Comparison of ENCODE assay signal across 13 cellular contexts in the genomic region with DNA sequence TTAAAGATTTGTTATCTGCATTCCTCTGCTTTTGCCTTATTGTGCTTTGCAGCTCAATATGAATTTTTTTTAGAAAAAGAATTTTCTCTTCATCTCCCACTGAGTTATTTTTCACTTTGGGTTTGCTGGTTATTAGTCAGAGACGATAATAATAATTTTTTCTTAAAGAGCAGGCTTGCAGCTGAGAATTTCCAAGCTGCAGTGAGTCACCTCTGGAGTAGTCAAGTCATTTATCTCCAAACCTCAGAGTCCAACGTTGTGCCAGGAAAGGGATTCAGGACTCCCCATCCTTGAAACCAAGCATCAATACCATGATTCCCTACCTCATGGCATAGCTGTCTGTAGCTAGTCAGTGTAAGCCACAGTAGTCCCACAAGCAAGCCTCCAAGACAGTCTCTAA. TPM values are rescaled to one million over a fixed set of nuclear protein-coding genes. Genes with fewer than 3 reads are reported as not detected.
DNase-seq lines count a peak whose midpoint lies in the region; ATAC-seq, FAIRE-seq and TF ChIP-seq lines count a peak whose summit lies in the region.
"Had no signal": no experiment of that assay in that cellular context is flagged by ENCODE, and none has a peak within 500 bp of the region (broad histone marks: within the 10 kb centered on the region; RNA-seq: fewer than 3 reads in every experiment).

No MANE protein-coding gene starts in this region.

- H4K5ac ChIP-seq in IMR-90 (ENCODE audit: low read depth, low read length) (no peak overlapping the region), H1 (ENCODE audit: insufficient read length, low read depth, low read length) (no peak overlapping the region)

- no peaks in the 10 kb centered on the region for H3K79me2 ChIP-seq in H1 (ENCODE audit: control insufficient read depth in 1 of 2, insufficient read depth in 2 of 2, low read length in 2 of 2)
- H3K79me2 ChIP-seq in smooth muscle cell (ENCODE audit: low read depth): no peaks in the 10 kb centered on the region

- H3K9ac ChIP-seq in IMR-90 (ENCODE audit: low read depth, low read length) (no peak overlapping the region), H1 (replicated peaks in 1 of 4; ENCODE audit: extremely low read depth in 1 of 4, low read depth in 3 of 4, low read length in 3 of 4) (no peak overlapping the region), smooth muscle cell (ENCODE audit: low read depth) (no peak overlapping the region)

- CTCF ChIA-PET in IMR-90 (lab: Yijun Ruan, JAX): interaction anchor here (0.6 to 1.2 kb wide), 2 partner anchors 13 to 644 kb away, joined by 3 read pairs; no protein-coding TSS in a partner anchor
- CTCF ChIA-PET in H1 (lab: Charles Lee; ENCODE audit: partially characterized antibody): interaction anchor here (1.1 to 1.8 kb wide), 3 partner anchors 21 to 253 kb away, joined by 3 to 6 read pairs (median 4); no protein-coding TSS in a partner anchor

- H4K20me1 ChIP-seq in IMR-90 (ENCODE audit: insufficient read depth, low read length) (no peaks in the 10 kb centered on the region), H1 (replicated peaks in 1 of 2; ENCODE audit: control insufficient read depth in 1 of 2, insufficient read depth in 2 of 2, low read length in 2 of 2) (no peaks in the 10 kb centered on the region), smooth muscle cell (ENCODE audit: low read depth) (no peaks in the 10 kb centered on the region)

- H2BK15ac ChIP-seq in IMR-90 (ENCODE audit: low read depth, low read length) (no peak overlapping the region), H1 (ENCODE audit: low read length) (no peak overlapping the region)

- no peak overlapping the region for H4K91ac ChIP-seq in IMR-90 (ENCODE audit: insufficient read depth, low read depth, low read length)
- no peak overlapping the region for H4K91ac ChIP-seq in H1 (replicated peaks; ENCODE audit: insufficient read length, low read length)

- H3K4me3 ChIP-seq in IMR-90 (ENCODE audit: insufficient read depth, low read depth, low read length) (no peak overlapping the region), H1 (ENCODE audit: extremely low read depth in 1 of 4, insufficient read depth in 2 of 4, low read depth in 3 of 4, low read length in 4 of 4) (no peak overlapping the region), smooth muscle cell (no peak overlapping the region)
- H3K4me3 ChIP-seq: lower lobe of right lung had no signal

- intact Hi-C loops in IMR-90 (cut with micrococcal nuclease): no loop called here

- no peak overlapping the region for H2BK12ac ChIP-seq in H1 (ENCODE audit: low read depth, low read length)

- ATAC-seq in GM18858 (IDR thresholded peaks at IDR 0.05; ENCODE audit: unreplicated experiment): peak; percentile 47
- ATAC-seq in IMR-90 (ENCODE audit: low read depth): peak; percentile 51; the same call in 1 of the 2 replicates
- ATAC-seq in omental fat pad (ENCODE audit: low FRiP score): no peak
- ATAC-seq: CD8-positive, alpha-beta T cell; lower lobe of right lung had no signal

- no peak for FAIRE-seq in H1 (lab: Jason Lieb, UNC)
- FAIRE-seq: endothelial cell of umbilical vein had no signal

- TF ChIP-seq CTCF in IMR-90 (conservative IDR thresholded peaks at IDR 0.05; ENCODE audit: low read depth, low read length): no peak
- TF ChIP-seq CTCF in H1 (IDR thresholded peaks at IDR 0.05; ENCODE audit: control extremely low read depth in 1 of 3, insufficient read depth in 1 of 3, low read depth in 1 of 3, low read length in 3 of 3): no peak
- no peak for TF ChIP-seq CTCF in smooth muscle cell (IDR thresholded peaks at IDR 0.05; ENCODE audit: borderline replicate concordance, insufficient read depth, poor library complexity, severe bottlenecking)
- no peak for TF ChIP-seq CTCF in omental fat pad (IDR thresholded peaks at IDR 0.05)

- no peak overlapping the region for H2BK120ac ChIP-seq in IMR-90 (ENCODE audit: low read depth, low read length)
- no peak overlapping the region for H2BK120ac ChIP-seq in H1 (replicated peaks; ENCODE audit: low read depth, low read length)

- H3K4ac ChIP-seq in IMR-90 (ENCODE audit: low read depth, low read length): no peak overlapping the region
- no peak overlapping the region for H3K4ac ChIP-seq in H1 (replicated peaks; ENCODE audit: insufficient read length, low read depth, low read length)

- WGBS in IMR-90 (ENCODE audit: extremely low coverage in 2 of 2, insufficient read length in 1 of 2), 2 experiments: no CpG with 5 or more reads among the region's 2 CpGs
- 85% methylated on average over 2 of the region's 2 CpGs; no CpG with 5 or more reads in 1 of the 2 experiments for WGBS in H1 (ENCODE audit: extremely low coverage in 1 of 2, insufficient coverage in 1 of 2, insufficient read length in 1 of 2, insufficient replicate concordance in 2 of 2, low coverage in 1 of 2, low lambda C conversion rate in 2 of 2, missing lambda C conversion rate in 1 of 2), 2 experiments
- WGBS in smooth muscle cell (ENCODE audit: low lambda C conversion rate): 4% methylated on average over 2 of the region's 2 CpGs

- no peak overlapping the region for H2AK5ac ChIP-seq in IMR-90 (ENCODE audit: low read depth, low read length)
- no peak overlapping the region for H2AK5ac ChIP-seq in H1 (ENCODE audit: low read depth, low read length)

- H3K79me1 ChIP-seq in IMR-90 (ENCODE audit: low read depth in 1 of 2, low read length in 2 of 2): no peaks in the 10 kb centered on the region
- H3K79me1 ChIP-seq in H1 (ENCODE audit: low read depth, low read length): no peaks in the 10 kb centered on the region

- H3K27ac ChIP-seq in IMR-90 (ENCODE audit: insufficient read depth, low read length): no peak overlapping the region
- no peak overlapping the region for H3K27ac ChIP-seq in H1 (ENCODE audit: low read depth, low read length)
- H3K27ac ChIP-seq in smooth muscle cell (ENCODE audit: low read depth): peak overlapping the region; percentile 54
- H3K27ac ChIP-seq: lower lobe of right lung had no signal

- H4K8ac ChIP-seq in IMR-90 (ENCODE audit: low read depth in 2 of 2, low read length in 2 of 2) (no peak overlapping the region), H1 (ENCODE audit: extremely low read depth, insufficient read depth, low read length) (no peak overlapping the region)

- H2AFZ ChIP-seq in IMR-90 (replicated peaks; ENCODE audit: low read length, poor library complexity) (no peak overlapping the region), H1 (ENCODE audit: low read length) (peak overlapping the region; percentile 81; the same call in 1 of the 2 replicates), smooth muscle cell (ENCODE audit: low read depth) (no peak overlapping the region)

- H3K23me2 ChIP-seq in H1 (ENCODE audit: low read depth, low read length): no peaks in the 10 kb centered on the region

- TF ChIP-seq POLR2A in IMR-90 (IDR thresholded peaks at IDR 0.05; ENCODE audit: low read depth, low read length) (no peak), H1 (IDR thresholded peaks at IDR 0.05; ENCODE audit: control extremely low read depth in 1 of 2, low read depth in 2 of 2, low read length in 2 of 2) (no peak)

- no peak for TF ChIP-seq RAD21 in IMR-90 (IDR thresholded peaks at IDR 0.05; ENCODE audit: low read length)
- TF ChIP-seq RAD21 in H1 (IDR thresholded peaks at IDR 0.05 in 1 of 2, conservative IDR thresholded peaks at IDR 0.05 in 1 of 2; ENCODE audit: low read depth in 2 of 2, low read length in 2 of 2): no peak

- H2BK5ac ChIP-seq in IMR-90 (ENCODE audit: low read depth, low read length, poor library complexity, severe bottlenecking) (no peak overlapping the region), H1 (ENCODE audit: low read depth, low read length) (no peak overlapping the region)

- H3K27me3 ChIP-seq in IMR-90 (ENCODE audit: control insufficient read depth, insufficient read depth, low read length) (peaks cover 12% of the 10 kb centered on the region), H1 (replicated peaks in 1 of 4; ENCODE audit: control insufficient read depth in 3 of 4, extremely low read depth in 1 of 4, insufficient read depth in 3 of 4, low read length in 3 of 4) (no peaks in the 10 kb centered on the region), smooth muscle cell (ENCODE audit: low read depth) (no peaks in the 10 kb centered on the region)

- H3K14ac ChIP-seq in IMR-90 (replicated peaks; ENCODE audit: low read depth, low read length) (no peak overlapping the region), H1 (ENCODE audit: insufficient read length) (no peak overlapping the region)

- TF ChIP-seq EP300 in H1 (IDR thresholded peaks at IDR 0.05; ENCODE audit: borderline replicate concordance in 1 of 2, low read depth in 2 of 2, low read length in 2 of 2): no peak

- no TSS peak for BruUV-seq in IMR-90 (replicated peaks; lab: Mats Ljungman, UMichigan)

- no peak overlapping the region for H2AK9ac ChIP-seq in IMR-90 (replicated peaks; ENCODE audit: low read depth, low read length, poor library complexity)

- no peaks in the 10 kb centered on the region for H3K9me1 ChIP-seq in IMR-90 (ENCODE audit: insufficient read depth, low read length)

- no peak overlapping the region for H3K56ac ChIP-seq in IMR-90 (ENCODE audit: extremely low read depth, insufficient read depth, low read length)
- H3K56ac ChIP-seq in H1 (replicated peaks; ENCODE audit: insufficient read length, low read depth, low read length): no peak overlapping the region

- H3K18ac ChIP-seq in IMR-90 (ENCODE audit: low read depth, low read length) (no peak overlapping the region), H1 (ENCODE audit: extremely low read depth, low read length) (no peak overlapping the region)

- in situ Hi-C loops in IMR-90 (cut with MboI; ENCODE audit: low sequenced_read_pairs): no loop called here

- H3K9me3 ChIP-seq in IMR-90 (ENCODE audit: control insufficient read depth, insufficient read depth, low read length) (no peaks in the 10 kb centered on the region), H1 (ENCODE audit: insufficient read depth in 2 of 2, low read depth in 1 of 2, low read length in 1 of 2) (no peaks in the 10 kb centered on the region), smooth muscle cell (replicated peaks; ENCODE audit: low read depth) (no peaks in the 10 kb centered on the region)
- H3K9me3 ChIP-seq: lower lobe of right lung had no signal

- dilution Hi-C loops in IMR-90 (cut with HindIII; ENCODE audit: low sequenced_read_pairs, unreplicated experiment): no loop called here

- no peak overlapping the region for H3K23ac ChIP-seq in IMR-90 (ENCODE audit: low read depth, low read length)
- no peak overlapping the region for H3K23ac ChIP-seq in H1 (ENCODE audit: insufficient read length)

- DNase-seq in IMR-90 (peak; percentile 75), H1 (ENCODE audit: low read depth in 1 of 2, low spot score in 2 of 2) (no peak), smooth muscle cell (lab: John Stamatoyannopoulos, UW; ENCODE audit: unreplicated experiment) (no peak), T-helper 9 cell (no peak), SHP77 treated with DMSO at 0.1 percent for 48 hours (lab: John Stamatoyannopoulos, UW) (no peak), NOMO-1 treated with DMSO at 0.1 percent for 48 hours (lab: John Stamatoyannopoulos, UW; ENCODE audit: unreplicated experiment) (no peak), omental fat pad (ENCODE audit: low spot score) (no peak)
- DNase-seq: activated naive CD4-positive, alpha-beta T cell treated with Interleukin-2 at 50 U/mL for 16 hours; CD8-positive, alpha-beta T cell; lower lobe of right lung; NCI-H2081 treated with DMSO at 0.1 percent for 48 hours had no signal

- H2BK20ac ChIP-seq in IMR-90 (ENCODE audit: low read depth, low read length) (no peak overlapping the region), H1 (ENCODE audit: low read length) (no peak overlapping the region)

- H3K36me3 ChIP-seq in IMR-90 (ENCODE audit: control insufficient read depth, insufficient read depth, low read length) (no peaks in the 10 kb centered on the region), H1 (ENCODE audit: control insufficient read depth in 2 of 4, insufficient read depth in 4 of 4, low read length in 3 of 4) (no peaks in the 10 kb centered on the region), smooth muscle cell (ENCODE audit: low read depth) (no peaks in the 10 kb centered on the region)
- H3K36me3 ChIP-seq: lower lobe of right lung had no signal

- H3F3A ChIP-seq in smooth muscle cell (ENCODE audit: low read depth): peaks cover 6% of the 10 kb centered on the region

- no peak overlapping the region for H3K4me2 ChIP-seq in IMR-90 (ENCODE audit: low read depth, low read length)
- no peak overlapping the region for H3K4me2 ChIP-seq in H1 (ENCODE audit: insufficient read depth in 1 of 2, low read depth in 2 of 2, low read length in 2 of 2)
- H3K4me2 ChIP-seq in smooth muscle cell: peak overlapping the region; percentile 26

- POLR2A ChIA-PET in IMR-90 (lab: Charles Lee; ENCODE audit: unreplicated experiment): interaction anchor here (0.5 kb wide), 1 partner anchor 267 kb away, joined by 4 read pairs; no protein-coding TSS in a partner anchor
- POLR2A ChIA-PET in H1 (lab: Charles Lee; ENCODE audit: partially characterized antibody): no interaction called here

- H3K4me1 ChIP-seq in IMR-90 (ENCODE audit: control insufficient read depth, insufficient read depth, low read length) (0 out of 2 replicates have a peak, but pooled peaks cover 1% of the 10 kb centered on the region), H1 (replicated peaks in 1 of 4; ENCODE audit: control insufficient read depth in 3 of 4, insufficient read depth in 4 of 4, low read length in 3 of 4) (no peaks in the 10 kb centered on the region), smooth muscle cell (ENCODE audit: low read depth) (peaks cover 6% of the 10 kb centered on the region)
- H3K4me1 ChIP-seq: lower lobe of right lung had no signal

RNA-seq across cellular contexts. Expression of gene EGR2, which starts 15.2 kb away (rescaled TPM):
- 0.36 and 0.56 TPM in 2 replicates for total RNA-seq in IMR-90 (2012; rRNA removed)
- 1.2 TPM in 2 replicates for polyA plus RNA-seq in IMR-90 (2012; rRNA removed)
- polyA plus RNA-seq in IMR-90 (2012; cell fraction: cytosol; rRNA removed): 0.47 and 1.5 TPM in 2 replicates
- 4.2 and 4.6 TPM in 2 replicates for polyA plus RNA-seq in IMR-90 (2012; cell fraction: nucleus; rRNA removed; ENCODE audit: low replicate concordance)
- 2.1 and 3.0 TPM in 2 replicates for total RNA-seq in H1 (2021; fragmentation: NEBNext Ultra II Directional; extraction: Animal tissue kit (Norgen Biotek cat#: 25700))
- 1.3 and 2.4 TPM in 2 replicates for polyA plus RNA-seq in H1 (2011; rRNA removed)
- 0.98 TPM for polyA plus RNA-seq in H1 (2011; cell fraction: cytosol; rRNA removed)
- 2.8 TPM for polyA plus RNA-seq in H1 (2011; cell fraction: nucleus; rRNA removed)
- 0.92 to 1.7 TPM (median 1.3 TPM) in 4 replicates for polyA plus RNA-seq in H1 (2012, experiment 1 of 2)
- polyA plus RNA-seq in H1 (2012, experiment 2 of 2): 1.3 TPM
- 0.61 TPM for polyA plus RNA-seq in H1 (2013, experiment 1 of 2)
- 0.57 TPM for polyA plus RNA-seq in H1 (2013, experiment 2 of 2)
- polyA minus RNA-seq in H1 (2011; rRNA and poly(A)+ RNA removed): 1.8 and 2.3 TPM in 2 replicates
- 0.51 TPM for polyA minus RNA-seq in H1 (2011; cell fraction: cytosol; rRNA and poly(A)+ RNA removed)
- polyA minus RNA-seq in H1 (2011; cell fraction: nucleus; rRNA and poly(A)+ RNA removed): 6.1 TPM
- 209 and 255 TPM in 2 replicates for total RNA-seq in smooth muscle cell
- polyA plus RNA-seq in smooth muscle cell: 277 and 433 TPM in 2 replicates
- total RNA-seq in omental fat pad: 10 to 100 TPM in 1 of 4 donors, 1 to 10 TPM in 3; 5.0 to 11.6 (median 5.7) TPM

RNA-seq across cellular contexts. Expression of gene ADO, which starts 26.8 kb away (rescaled TPM):
- total RNA-seq in IMR-90 (2012; rRNA removed) (8.1 and 11.4 TPM in 2 replicates), smooth muscle cell (29.8 and 32.4 TPM in 2 replicates), omental fat pad (10 to 100 TPM; 16.6 to 28.5 (median 20.6) TPM)
- polyA plus RNA-seq in IMR-90 (2012; rRNA removed) (7.7 and 8.0 TPM in 2 replicates), H1 (2011; rRNA removed) (18.7 and 23.7 TPM in 2 replicates), smooth muscle cell (11.6 and 11.9 TPM in 2 replicates)
- polyA plus RNA-seq in IMR-90 (2012; cell fraction: cytosol; rRNA removed): 3.7 and 7.4 TPM in 2 replicates
- 2.4 and 3.5 TPM in 2 replicates for polyA plus RNA-seq in IMR-90 (2012; cell fraction: nucleus; rRNA removed; ENCODE audit: low replicate concordance)
- total RNA-seq in H1 (2021; fragmentation: NEBNext Ultra II Directional; extraction: Animal tissue kit (Norgen Biotek cat#: 25700)): 27.9 and 29.2 TPM in 2 replicates
- 18.5 TPM for polyA plus RNA-seq in H1 (2011; cell fraction: cytosol; rRNA removed)
- 14.2 TPM for polyA plus RNA-seq in H1 (2011; cell fraction: nucleus; rRNA removed)
- 12.0 to 16.6 TPM (median 13.3 TPM) in 4 replicates for polyA plus RNA-seq in H1 (2012, experiment 1 of 2)
- polyA plus RNA-seq in H1 (2012, experiment 2 of 2): 11.2 TPM
- polyA plus RNA-seq in H1 (2013, experiment 1 of 2): 20.0 TPM
- polyA plus RNA-seq in H1 (2013, experiment 2 of 2): 20.1 TPM
- polyA minus RNA-seq in H1 (2011; rRNA and poly(A)+ RNA removed): 14.0 and 16.9 TPM in 2 replicates
- polyA minus RNA-seq in H1 (2011; cell fraction: cytosol; rRNA and poly(A)+ RNA removed): 20.9 TPM
- 32.6 TPM for polyA minus RNA-seq in H1 (2011; cell fraction: nucleus; rRNA and poly(A)+ RNA removed)

Comparison
In these comparisons a context has a peak if more than half of its experiments do, and no peak if none do; other contexts are left out.
1. RNA of gene EGR2, which starts 15.2 kb away (total RNA-seq): 209 to 255 TPM in smooth muscle cell; 5.0 to 11.6 TPM in omental fat pad, 2.1 to 3.0 TPM in H1 and 0.36 to 0.56 TPM in IMR-90; every median in the first group is over 10 times any median in the second.